In genomic region chr15:75163150-75163564, GRCh38 we compare ENCODE assay signal across 27 cellular contexts.
"Had no signal": no experiment of that assay in that cellular context is flagged by ENCODE, and none has a peak within 500 bp of the region (broad histone marks: within the 10 kb centered on the region; RNA-seq: fewer than 3 reads in every experiment).

No MANE protein-coding gene starts in this region.

- H3K4me3 ChIP-seq: esophagus muscularis mucosa, heart left ventricle, left lung, lung, mucosa of descending colon, ovary, prostate gland, sigmoid colon, vagina had no signal

- H3K27ac ChIP-seq: esophagus muscularis mucosa, foreskin keratinocyte, heart left ventricle, left lung, ovary, prostate gland, sigmoid colon, vagina had no signal

- H3K4me1 ChIP-seq: esophagus muscularis mucosa, prostate gland, sigmoid colon, vagina had no signal

- H3K27me3 ChIP-seq: foreskin keratinocyte, heart left ventricle, left lung, ovary, sigmoid colon, vagina had no signal

- DNase-seq: activated CD4-positive, alpha-beta memory T cell treated with anti-CD3 and anti-CD28 coated beads for 36 hours; activated CD4-positive, alpha-beta T cell treated with anti-CD3 and anti-CD28 coated beads, Interleukin-2, amount 10 ng/mL, durations not matched to agents 24 days and 14 days; activated CD4-positive, CD25-positive, alpha-beta regulatory T cell treated with anti-CD3 and anti-CD28 coated beads, Interleukin-2, amount 50 U/mL, for 72 hours; activated CD8-positive, alpha-beta memory T cell treated with anti-CD3 and anti-CD28 coated beads, Interleukin-2, amount 50 U/mL, for 4 hours; activated gamma-delta T cell treated with Interleukin-2 at 50 U/mL for 16 hours; activated naive CD4-positive, alpha-beta T cell treated with anti-CD3 and anti-CD28 coated beads, Interleukin-2, amount 50 U/mL, for 16 hours; activated T-cell treated with anti-CD3 and anti-CD28 coated beads, Interleukin-2, amount 50 U/mL, for 1 hour; amygdala; central memory CD4-positive, alpha-beta T cell; endodermal cell; foreskin keratinocyte; heart left ventricle; left lung; mucosa of descending colon; ovary; retina; sigmoid colon; small intestine; stimulated activated CD4-positive, alpha-beta T cell treated with anti-CD3 and anti-CD28 coated beads, Interleukin-4, amount 100 ng/mL, for 24 hours; stimulated activated CD8-positive, alpha-beta memory T cell treated with anti-CD3 and anti-CD28 coated beads, Interleukin-4, amount 100 ng/mL, for 48 hours; stimulated activated naive CD8-positive, alpha-beta T cell treated with anti-CD3 and anti-CD28 coated beads, Interleukin-15, amount 100 ng/mL, for 72 hours; substantia nigra had no signal

- H3K36me3 ChIP-seq: esophagus muscularis mucosa, heart left ventricle, left lung, ovary, prostate gland, sigmoid colon, vagina had no signal

- ATAC-seq: foreskin keratinocyte; heart left ventricle; mucosa of descending colon; stimulated activated memory B cell treated with anti-CD40 and anti-IgM and Interleukin-4, amounts not matched to agents 10 μg/mL and 1 μg/mL and 100 μg/mL, for 72 hours; stimulated activated naive CD8-positive, alpha-beta T cell treated with anti-CD3 and anti-CD28 coated beads, Interleukin-15, amount 100 ng/mL, for 72 hours had no signal

- H3K9me3 ChIP-seq: esophagus muscularis mucosa, heart left ventricle, left lung, mucosa of descending colon, ovary, prostate gland, sigmoid colon, vagina had no signal
